ENCODE assay signal across 8 cellular contexts in genomic region chr12:109098142-109098652, GRCh38.
DNase-seq lines count a peak whose midpoint lies in the region; ATAC-seq and FAIRE-seq lines count a peak whose summit lies in the region.

No MANE protein-coding gene starts in this region.

- H3K27ac Mint-ChIP-seq in activated naive CD4-positive, alpha-beta T cell treated with anti-CD3 and anti-CD28 coated beads, Interleukin-2, amount 10 ng/mL, durations not matched to agents 7 days and 5 days: peak overlapping the region; percentile 43

- H3K27me3 Mint-ChIP-seq in activated naive CD4-positive, alpha-beta T cell treated with anti-CD3 and anti-CD28 coated beads, Interleukin-2, amount 10 ng/mL, durations not matched to agents 7 days and 5 days: peaks cover 3% of the 10 kb centered on the region

- H3K4me1 ChIP-seq in endocrine pancreas (ENCODE audit: control insufficient read depth, insufficient read depth, low read length): peaks cover 7% of the 10 kb centered on the region
- H3K4me1 ChIP-seq in mucosa of stomach (ENCODE audit: control insufficient read depth, insufficient read depth, low read length): peaks cover 12% of the 10 kb centered on the region

- ATAC-seq in HG02938 (IDR thresholded peaks at IDR 0.05; ENCODE audit: unreplicated experiment): peak; percentile 31

- H3K9me3 Mint-ChIP-seq in activated naive CD4-positive, alpha-beta T cell treated with anti-CD3 and anti-CD28 coated beads, Interleukin-2, amount 10 ng/mL, durations not matched to agents 7 days and 5 days: no peaks in the 10 kb centered on the region

- peaks cover 37% of the 10 kb centered on the region for H3K4me1 Mint-ChIP-seq in activated naive CD4-positive, alpha-beta T cell treated with anti-CD3 and anti-CD28 coated beads, Interleukin-2, amount 10 ng/mL, durations not matched to agents 7 days and 5 days

- no peak for DNase-seq in activated naive CD4-positive, alpha-beta T cell treated with anti-CD3 and anti-CD28 coated beads, Interleukin-2, amount 10 ng/mL, durations not matched to agents 7 days and 5 days
- DNase-seq in activated naive CD4-positive, alpha-beta T cell treated with anti-CD3 and anti-CD28 coated beads, Interleukin-2, amount 50 U/mL, for 16 hours: no peak
- DNase-seq in RPMI8226 (peak; percentile 54), HTR-8/SVneo (ENCODE audit: insufficient read length, low spot score) (no peak), KBM-7 (no peak)

- in situ Hi-C loops in KBM-7 (cut with MboI; ENCODE audit: low pct_unique_long_range_greater_than_20kb, low sequenced_read_pairs): no loop called here

- CTCF ChIA-PET in activated naive CD4-positive, alpha-beta T cell treated with anti-CD3 and anti-CD28 coated beads, Interleukin-2, amount 10 ng/mL, durations not matched to agents 7 days and 5 days (lab: Charles Lee): interaction anchor here (2.8 kb wide), 1 partner anchor 14 kb away, joined by 17 read pairs; no protein-coding TSS in a partner anchor

- peak overlapping the region; percentile 75 for H3K4me3 Mint-ChIP-seq in activated naive CD4-positive, alpha-beta T cell treated with anti-CD3 and anti-CD28 coated beads, Interleukin-2, amount 10 ng/mL, durations not matched to agents 7 days and 5 days

- H3K9ac ChIP-seq in endocrine pancreas (ENCODE audit: control insufficient read depth, insufficient read depth, low read length) (peak overlapping the region; percentile 58), mucosa of stomach (ENCODE audit: low read length) (peak overlapping the region; percentile 67)

- no peak for FAIRE-seq in HTR-8/SVneo (lab: Jason Lieb, UNC)

- H3K36me3 Mint-ChIP-seq in activated naive CD4-positive, alpha-beta T cell treated with anti-CD3 and anti-CD28 coated beads, Interleukin-2, amount 10 ng/mL, durations not matched to agents 7 days and 5 days: peaks cover 21% of the 10 kb centered on the region

- H3K4me3 ChIP-seq in endocrine pancreas (ENCODE audit: control insufficient read depth, insufficient read depth, low read length): peak overlapping the region; percentile 74
- H3K4me3 ChIP-seq in mucosa of stomach (ENCODE audit: low read length): peak overlapping the region; percentile 90

- no peaks in the 10 kb centered on the region for H3K27me3 ChIP-seq in endocrine pancreas (ENCODE audit: control insufficient read depth, insufficient read depth, low read length)
- no peaks in the 10 kb centered on the region for H3K27me3 ChIP-seq in mucosa of stomach (ENCODE audit: control insufficient read depth, insufficient read depth, low read length)

- no peaks in the 10 kb centered on the region for H3K9me3 ChIP-seq in endocrine pancreas (ENCODE audit: control insufficient read depth, low read length)
- no peaks in the 10 kb centered on the region for H3K9me3 ChIP-seq in mucosa of stomach (ENCODE audit: control insufficient read depth, low read length)

- H3K36me3 ChIP-seq in endocrine pancreas (ENCODE audit: control insufficient read depth, insufficient read depth, low read length): no peaks in the 10 kb centered on the region
- no peaks in the 10 kb centered on the region for H3K36me3 ChIP-seq in mucosa of stomach (ENCODE audit: control insufficient read depth, insufficient read depth, low read length)
